ENCODE assay signal across 7 cellular contexts in genomic region chr16:11405331-11406176, GRCh38.
DNase-seq lines count a peak whose midpoint lies in the region; TF ChIP-seq lines count a peak whose summit lies in the region.

No MANE protein-coding gene starts in this region.

- no peak overlapping the region for H3K4me3 ChIP-seq in GM12875 (ENCODE audit: low read depth, low read length)

- DNase-seq in NCI-H526 (lab: John Stamatoyannopoulos, UW) (peak; percentile 12 to 50), activated T-cell treated with anti-CD3 and anti-CD28 coated beads for 24 hours (ENCODE audit: low read depth) (peak; percentile 33), foreskin melanocyte (peak; percentile 17), NCI-H446 treated with DMSO at 0.1 percent for 48 hours (lab: John Stamatoyannopoulos, UW) (no peak), NCI-H1694 (lab: John Stamatoyannopoulos, UW) (no peak)
- peak in 2 of 3 experiments; percentile 13 to 23 for DNase-seq in stimulated activated CD4-positive, alpha-beta T cell treated with anti-CD3 and anti-CD28 coated beads, TNF-alpha, amount 100 ng/mL, for 4 hours (ENCODE audit: low read depth in 3 of 3)

- TF ChIP-seq CTCF in GM12875 (IDR thresholded peaks at IDR 0.05; ENCODE audit: borderline replicate concordance, insufficient read depth, low read depth, low read length), result peak; percentile 74

Comparison
In these comparisons a context has a peak if more than half of its experiments do, and no peak if none do; other contexts are left out.
1. DNase-seq: peak in NCI-H526 (2 of 2), activated T-cell treated with anti-CD3 and anti-CD28 coated beads for 24 hours (single experiment), foreskin melanocyte (single experiment) and stimulated activated CD4-positive, alpha-beta T cell treated with anti-CD3 and anti-CD28 coated beads, TNF-alpha, amount 100 ng/mL, for 4 hours (2 of 3); none in NCI-H446 treated with DMSO at 0.1 percent for 48 hours (single experiment) and NCI-H1694 (single experiment).